ENCODE assay signal across 9 cellular contexts in the genomic region with DNA sequence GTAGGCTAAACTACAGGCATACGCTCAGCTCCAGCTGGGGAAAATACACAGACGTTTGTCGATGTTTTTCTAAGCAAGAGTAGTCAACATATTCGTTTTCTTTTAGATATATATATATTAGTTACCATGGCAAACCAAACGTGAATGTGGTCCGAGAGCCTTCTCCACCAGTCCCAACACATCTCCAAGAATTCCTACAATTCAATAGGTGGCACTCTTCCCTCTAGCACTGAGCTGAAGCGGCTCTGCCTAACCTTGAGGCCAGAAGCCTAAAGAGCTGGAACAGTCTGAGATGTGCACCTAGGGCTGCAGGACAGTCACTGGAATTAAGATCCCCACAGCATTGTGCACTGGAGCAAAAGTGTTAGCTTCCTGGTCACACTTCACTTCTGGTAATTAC.
A peak's percentile ranks its signal among the peaks of the same experiment; 100 is the strongest.
DNase-seq lines count a peak whose midpoint lies in the region; ATAC-seq, FAIRE-seq and TF ChIP-seq lines count a peak whose summit lies in the region.
"Had no signal": no experiment of that assay in that cellular context is flagged by ENCODE, and none has a peak within 500 bp of the region (broad histone marks: within the 10 kb centered on the region; RNA-seq: fewer than 3 reads in every experiment).

No MANE protein-coding gene starts in this region.

- CTCF ChIA-PET in T-cell (lab: Charles Lee), result no interaction called here

- no peak overlapping the region for H3K9ac ChIP-seq in mesendoderm (ENCODE audit: low read length)

- no peaks in the 10 kb centered on the region for H3K27me3 Mint-ChIP-seq in natural killer cell treated with Interleukin-12 subunit alpha and Interleukin-12 subunit beta and Interleukin-15 and Interleukin-18, amount 100 ng/mL, for 72 hours
- no peaks in the 10 kb centered on the region for H3K27me3 Mint-ChIP-seq in T-cell

- in situ Hi-C loops in KBM-7 (cut with MboI; ENCODE audit: low pct_unique_long_range_greater_than_20kb, low sequenced_read_pairs), result no loop called here

- H3K27ac Mint-ChIP-seq in natural killer cell treated with Interleukin-12 subunit alpha and Interleukin-12 subunit beta and Interleukin-15 and Interleukin-18, amount 100 ng/mL, for 72 hours, result no peak overlapping the region
- H3K27ac Mint-ChIP-seq in T-cell, result no peak overlapping the region

- H3K18ac ChIP-seq in mesendoderm (ENCODE audit: low read length), result no peak overlapping the region

- H3K4me3 Mint-ChIP-seq in natural killer cell treated with Interleukin-12 subunit alpha and Interleukin-12 subunit beta and Interleukin-15 and Interleukin-18, amount 100 ng/mL, for 72 hours, result no peak overlapping the region
- no peak overlapping the region for H3K4me3 Mint-ChIP-seq in T-cell

- peak; percentile 12 for TF ChIP-seq CTCF in D721Med (IDR thresholded peaks at IDR 0.05; ENCODE audit: insufficient read depth, missing control alignments)

- DNase-seq in D721Med (ENCODE audit: insufficient read length, low spot score), result no peak
- peak; percentile 58 for DNase-seq in NCI-H146 (lab: John Stamatoyannopoulos, UW)
- peak; percentile 8 for DNase-seq in cerebellum (ENCODE audit: low spot score)
- DNase-seq in mesendoderm, result peak; percentile 58
- DNase-seq in KBM-7, result no peak
- no peak for DNase-seq in GM19238 (ENCODE audit: insufficient read length, low spot score)
- no peak for DNase-seq in natural killer cell treated with Interleukin-12 subunit alpha and Interleukin-12 subunit beta and Interleukin-15 and Interleukin-18, amount 100 ng/mL, for 72 hours (ENCODE audit: low spot score)
- no peak for DNase-seq in T-cell
- DNase-seq: effector CD4-positive, alpha-beta T cell had no signal

- H2BK5ac ChIP-seq in mesendoderm (ENCODE audit: low read length), result no peak overlapping the region

- H2BK120ac ChIP-seq in mesendoderm (ENCODE audit: low read depth, low read length), result no peak overlapping the region

- H3K27me3 ChIP-seq in mesendoderm (ENCODE audit: insufficient read depth, low read length, poor library complexity), result no peaks in the 10 kb centered on the region

- H2BK15ac ChIP-seq in mesendoderm (replicated peaks; ENCODE audit: low read depth), result no peak overlapping the region

- H2AK5ac ChIP-seq in mesendoderm (ENCODE audit: low read length), result no peak overlapping the region

- H3K79me2 ChIP-seq in mesendoderm (ENCODE audit: control insufficient read depth, insufficient read depth, low read length), result no peaks in the 10 kb centered on the region

- no peak overlapping the region for H3K4me3 ChIP-seq in mesendoderm (ENCODE audit: low read length)

- H3K4me1 Mint-ChIP-seq in natural killer cell treated with Interleukin-12 subunit alpha and Interleukin-12 subunit beta and Interleukin-15 and Interleukin-18, amount 100 ng/mL, for 72 hours (ENCODE audit: low read depth in 2 of 2), result no peaks in the 10 kb centered on the region
- H3K4me1 Mint-ChIP-seq in T-cell, result no peaks in the 10 kb centered on the region

- H3K4me2 ChIP-seq in mesendoderm (ENCODE audit: low read length), result no peak overlapping the region

- WGBS in mesendoderm (ENCODE audit: extremely low coverage, insufficient coverage, low lambda C conversion rate), result no CpG with 5 or more reads among the region's 7 CpGs

- no peaks in the 10 kb centered on the region for H3K36me3 ChIP-seq in mesendoderm (ENCODE audit: control insufficient read depth, insufficient read depth, low read length)

- no peaks in the 10 kb centered on the region for H3K4me1 ChIP-seq in mesendoderm (ENCODE audit: control insufficient read depth, low read depth, low read length)

- POLR2A ChIA-PET in T-cell (lab: Charles Lee), result no interaction called here

- H3K23ac ChIP-seq in mesendoderm (ENCODE audit: low read length), result no peak overlapping the region

- no peak overlapping the region for H3K27ac ChIP-seq in mesendoderm (ENCODE audit: low read depth, low read length)

- no peak overlapping the region for H3K4ac ChIP-seq in mesendoderm (ENCODE audit: low read depth, low read length)

- no peak overlapping the region for H4K5ac ChIP-seq in mesendoderm (ENCODE audit: low read length)

- no peak for FAIRE-seq in D721Med (lab: Jason Lieb, UNC)

- peaks cover 5% of the 10 kb centered on the region for H3K36me3 Mint-ChIP-seq in natural killer cell treated with Interleukin-12 subunit alpha and Interleukin-12 subunit beta and Interleukin-15 and Interleukin-18, amount 100 ng/mL, for 72 hours
- peaks cover 37% of the 10 kb centered on the region for H3K36me3 Mint-ChIP-seq in T-cell

- no peaks in the 10 kb centered on the region for H3K79me1 ChIP-seq in mesendoderm (ENCODE audit: low read length)

- ATAC-seq in natural killer cell treated with Interleukin-12 subunit alpha and Interleukin-12 subunit beta and Interleukin-15 and Interleukin-18, amount 100 ng/mL, for 72 hours, result no peak
- no peak for ATAC-seq in T-cell (replicated peaks in 1 of 4)

- H3K56ac ChIP-seq in mesendoderm (ENCODE audit: low read length), result no peak overlapping the region

- no peaks in the 10 kb centered on the region for H3K9me3 Mint-ChIP-seq in natural killer cell treated with Interleukin-12 subunit alpha and Interleukin-12 subunit beta and Interleukin-15 and Interleukin-18, amount 100 ng/mL, for 72 hours
- no peaks in the 10 kb centered on the region for H3K9me3 Mint-ChIP-seq in T-cell

- no peak overlapping the region for H4K8ac ChIP-seq in mesendoderm (ENCODE audit: low read depth, low read length)

Comparison
In these comparisons a context has a peak if more than half of its experiments do, and no peak if none do; other contexts are left out.
1. DNase-seq: peak in NCI-H146 (single experiment), cerebellum (single experiment) and mesendoderm (single experiment); none in D721Med (single experiment), KBM-7 (single experiment), GM19238 (single experiment), natural killer cell treated with Interleukin-12 subunit alpha and Interleukin-12 subunit beta and Interleukin-15 and Interleukin-18, amount 100 ng/mL, for 72 hours (single experiment) and T-cell (0 of 34).